In genomic region chr1:203754455-203754864, GRCh38 we compare ENCODE assay signal across 2 cellular contexts.
TF ChIP-seq lines count a peak whose summit lies in the region.

No MANE protein-coding gene starts in this region.

TF ChIP-seq in H1, 55 proteins besides CTCF, POLR2A, EP300 and RAD21:
- TF ChIP-seq GTF2F1 (IDR thresholded peaks at IDR 0.05; ENCODE audit: borderline replicate concordance, low read depth, low read length) (no peak), TAF7 (optimal IDR thresholded peaks at IDR 0.05; ENCODE audit: borderline replicate concordance, low read depth, low read length) (no peak), ZNF274 (IDR thresholded peaks at IDR 0.05; ENCODE audit: borderline replicate concordance, extremely low read depth, low read length) (no peak), HDAC2 (IDR thresholded peaks at IDR 0.05; ENCODE audit: borderline replicate concordance in 1 of 2, low read depth in 2 of 2, low read length in 2 of 2) (no peak), EZH2 (IDR thresholded peaks at IDR 0.05; ENCODE audit: low read depth, low read length, severe bottlenecking) (no peak), SUZ12 (IDR thresholded peaks at IDR 0.05; ENCODE audit: low read length) (no peak), BACH1 (IDR thresholded peaks at IDR 0.05; ENCODE audit: low read length) (no peak), CEBPB (IDR thresholded peaks at IDR 0.05; ENCODE audit: low read depth, low read length) (no peak)

TF ChIP-seq in SK-N-SH treated with all-trans-retinoic acid at 6 μM for 48 hours, 23 proteins besides CTCF, POLR2A, EP300 and RAD21:
- TF ChIP-seq ZNF565 (CRISPR knock-in tag; conservative IDR thresholded peaks at IDR 0.05; ENCODE audit: low read depth) (no peak), RARB (CRISPR knock-in tag; IDR thresholded peaks at IDR 0.05) (no peak), BACH2 (CRISPR knock-in tag; IDR thresholded peaks at IDR 0.05; ENCODE audit: borderline replicate concordance) (no peak), ZFP3 (CRISPR knock-in tag; IDR thresholded peaks at IDR 0.05) (no peak), PPARA (CRISPR knock-in tag; IDR thresholded peaks at IDR 0.05; ENCODE audit: borderline replicate concordance) (no peak), ZFP30 (CRISPR knock-in tag; IDR thresholded peaks at IDR 0.05) (no peak), ARNTL (CRISPR knock-in tag; IDR thresholded peaks at IDR 0.05; ENCODE audit: borderline replicate concordance, low read depth) (no peak), TOX (CRISPR knock-in tag; IDR thresholded peaks at IDR 0.05; ENCODE audit: borderline replicate concordance) (no peak), ZNF70 (CRISPR knock-in tag; IDR thresholded peaks at IDR 0.05) (no peak), ESRRG (CRISPR knock-in tag; IDR thresholded peaks at IDR 0.05) (no peak), CSDC2 (CRISPR knock-in tag; IDR thresholded peaks at IDR 0.05) (no peak), GLIS3 (CRISPR knock-in tag; IDR thresholded peaks at IDR 0.05) (no peak), TCF4 (CRISPR knock-in tag; IDR thresholded peaks at IDR 0.05; ENCODE audit: borderline replicate concordance) (no peak), TSHZ2 (CRISPR knock-in tag; IDR thresholded peaks at IDR 0.05) (no peak), OSR1 (CRISPR knock-in tag; IDR thresholded peaks at IDR 0.05) (no peak), ISL1 (CRISPR knock-in tag; IDR thresholded peaks at IDR 0.05) (no peak), ZC3H10 (CRISPR knock-in tag; IDR thresholded peaks at IDR 0.05) (no peak)
- TF ChIP-seq, protein P1, sequence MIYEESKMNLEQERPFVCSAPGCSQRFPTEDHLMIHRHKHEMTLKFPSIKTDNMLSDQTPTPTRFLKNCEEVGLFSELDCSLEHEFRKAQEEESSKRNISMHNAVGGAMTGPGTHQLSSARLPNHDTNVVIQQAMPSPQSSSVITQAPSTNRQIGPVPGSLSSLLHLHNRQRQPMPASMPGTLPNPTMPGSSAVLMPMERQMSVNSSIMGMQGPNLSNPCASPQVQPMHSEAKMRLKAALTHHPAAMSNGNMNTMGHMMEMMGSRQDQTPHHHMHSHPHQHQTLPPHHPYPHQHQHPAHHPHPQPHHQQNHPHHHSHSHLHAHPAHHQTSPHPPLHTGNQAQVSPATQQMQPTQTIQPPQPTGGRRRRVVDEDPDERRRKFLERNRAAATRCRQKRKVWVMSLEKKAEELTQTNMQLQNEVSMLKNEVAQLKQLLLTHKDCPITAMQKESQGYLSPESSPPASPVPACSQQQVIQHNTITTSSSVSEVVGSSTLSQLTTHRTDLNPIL (CRISPR knock-in tag; IDR thresholded peaks at IDR 0.05; ENCODE audit: low read depth): no peak
- TF ChIP-seq, protein P2, sequence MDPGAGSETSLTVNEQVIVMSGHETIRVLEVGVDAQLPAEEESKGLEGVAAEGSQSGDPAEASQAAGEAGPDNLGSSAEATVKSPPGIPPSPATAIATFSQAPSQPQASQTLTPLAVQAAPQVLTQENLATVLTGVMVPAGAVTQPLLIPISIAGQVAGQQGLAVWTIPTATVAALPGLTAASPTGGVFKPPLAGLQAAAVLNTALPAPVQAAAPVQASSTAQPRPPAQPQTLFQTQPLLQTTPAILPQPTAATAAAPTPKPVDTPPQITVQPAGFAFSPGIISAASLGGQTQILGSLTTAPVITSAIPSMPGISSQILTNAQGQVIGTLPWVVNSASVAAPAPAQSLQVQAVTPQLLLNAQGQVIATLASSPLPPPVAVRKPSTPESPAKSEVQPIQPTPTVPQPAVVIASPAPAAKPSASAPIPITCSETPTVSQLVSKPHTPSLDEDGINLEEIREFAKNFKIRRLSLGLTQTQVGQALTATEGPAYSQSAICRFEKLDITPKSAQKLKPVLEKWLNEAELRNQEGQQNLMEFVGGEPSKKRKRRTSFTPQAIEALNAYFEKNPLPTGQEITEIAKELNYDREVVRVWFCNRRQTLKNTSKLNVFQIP (CRISPR knock-in tag; IDR thresholded peaks at IDR 0.05; ENCODE audit: borderline replicate concordance, low read depth): no peak
- TF ChIP-seq, protein P3, sequence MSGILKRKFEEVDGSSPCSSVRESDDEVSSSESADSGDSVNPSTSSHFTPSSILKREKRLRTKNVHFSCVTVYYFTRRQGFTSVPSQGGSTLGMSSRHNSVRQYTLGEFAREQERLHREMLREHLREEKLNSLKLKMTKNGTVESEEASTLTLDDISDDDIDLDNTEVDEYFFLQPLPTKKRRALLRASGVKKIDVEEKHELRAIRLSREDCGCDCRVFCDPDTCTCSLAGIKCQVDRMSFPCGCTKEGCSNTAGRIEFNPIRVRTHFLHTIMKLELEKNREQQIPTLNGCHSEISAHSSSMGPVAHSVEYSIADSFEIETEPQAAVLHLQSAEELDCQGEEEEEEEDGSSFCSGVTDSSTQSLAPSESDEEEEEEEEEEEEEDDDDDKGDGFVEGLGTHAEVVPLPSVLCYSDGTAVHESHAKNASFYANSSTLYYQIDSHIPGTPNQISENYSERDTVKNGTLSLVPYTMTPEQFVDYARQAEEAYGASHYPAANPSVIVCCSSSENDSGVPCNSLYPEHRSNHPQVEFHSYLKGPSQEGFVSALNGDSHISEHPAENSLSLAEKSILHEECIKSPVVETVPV (CRISPR knock-in tag; IDR thresholded peaks at IDR 0.05): no peak
